In the genomic region with DNA sequence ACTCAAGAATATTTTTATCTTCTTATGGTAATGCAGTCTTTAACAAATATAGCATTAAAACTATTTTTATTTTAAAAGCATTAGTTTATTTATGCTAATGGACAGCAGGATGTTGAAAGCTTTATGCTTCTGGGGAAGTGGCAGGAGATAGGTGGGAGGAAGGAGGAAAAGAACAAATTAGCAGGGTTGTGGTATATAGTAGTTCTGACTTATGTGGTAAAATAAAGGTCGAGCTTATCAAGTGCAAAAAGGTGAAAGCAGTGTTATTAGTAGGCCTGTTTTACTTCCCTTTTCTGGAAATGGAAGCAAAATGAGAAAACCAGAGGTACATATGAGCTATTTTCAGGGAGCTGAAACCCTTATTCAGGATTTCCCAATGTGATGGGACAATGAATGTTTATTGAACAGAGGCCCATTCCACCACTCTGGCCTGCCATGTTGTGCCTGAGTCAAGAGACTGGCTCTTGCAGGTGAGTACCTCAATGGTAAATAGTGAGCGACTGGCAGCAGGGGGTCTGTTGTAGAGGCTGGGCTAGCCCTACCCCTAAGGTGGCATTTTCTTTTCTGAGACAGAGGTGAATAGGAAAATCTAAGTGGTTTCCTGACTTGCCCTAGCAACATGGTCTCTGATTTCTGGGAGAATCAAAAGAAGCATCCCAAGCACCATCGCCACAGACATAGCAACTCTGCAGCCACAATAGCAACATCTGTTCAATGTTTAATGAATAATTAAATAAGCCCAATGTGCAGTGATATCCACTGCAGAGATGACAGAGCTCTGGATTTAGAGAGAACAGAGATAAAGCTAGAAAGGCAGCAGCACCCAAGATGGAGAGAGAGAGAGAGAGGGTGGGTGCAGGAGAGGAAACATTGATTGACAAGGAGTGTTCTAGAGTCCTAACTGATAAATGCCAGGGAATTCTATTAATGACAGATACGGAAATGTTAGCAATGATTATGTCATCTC, we compare ENCODE assay signal across 1 cellular context.
TF ChIP-seq lines count a peak whose summit lies in the region.

No MANE protein-coding gene starts in this region.

TF ChIP-seq in H1, 55 proteins besides CTCF, POLR2A, EP300 and RAD21 (continued from another document):
- TF ChIP-seq SP2 (IDR thresholded peaks at IDR 0.05; ENCODE audit: low read length): no peak
- TF ChIP-seq, protein P1, sequence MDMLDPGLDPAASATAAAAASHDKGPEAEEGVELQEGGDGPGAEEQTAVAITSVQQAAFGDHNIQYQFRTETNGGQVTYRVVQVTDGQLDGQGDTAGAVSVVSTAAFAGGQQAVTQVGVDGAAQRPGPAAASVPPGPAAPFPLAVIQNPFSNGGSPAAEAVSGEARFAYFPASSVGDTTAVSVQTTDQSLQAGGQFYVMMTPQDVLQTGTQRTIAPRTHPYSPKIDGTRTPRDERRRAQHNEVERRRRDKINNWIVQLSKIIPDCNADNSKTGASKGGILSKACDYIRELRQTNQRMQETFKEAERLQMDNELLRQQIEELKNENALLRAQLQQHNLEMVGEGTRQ (IDR thresholded peaks at IDR 0.05; ENCODE audit: low read length): no peak
